In genomic region chr1:172748201-172748600, GRCh38 we compare ENCODE assay signal across 10 cellular contexts.
"Had no signal": no experiment of that assay in that cellular context is flagged by ENCODE, and none has a peak within 500 bp of the region (broad histone marks: within the 10 kb centered on the region; RNA-seq: fewer than 3 reads in every experiment).

No MANE protein-coding gene starts in this region.

- H3K4me3 Mint-ChIP-seq: H9, HFFc6 had no signal

- H3K27ac ChIP-seq: GM23248 had no signal

- H2AFZ ChIP-seq: GM23248 had no signal

- H3K4me1 ChIP-seq: HAP-1 had no signal

- FAIRE-seq: H1, H54 had no signal

- H3K36me3 ChIP-seq: HAP-1 had no signal

- H3K9me3 ChIP-seq: HAP-1 had no signal

- H3K9me3 Mint-ChIP-seq: H9, HFFc6 had no signal

- H3K4me3 ChIP-seq: GM23248, HAP-1 had no signal

- ATAC-seq: HCT116 had no signal

- H3K9ac ChIP-seq: GM23248 had no signal

- DNase-seq: GM23248, GOT3, H7, H9, HCEC 1CT, HFFc6 had no signal

- H3K27ac Mint-ChIP-seq: H9, HFFc6 had no signal
